In the genomic region with DNA sequence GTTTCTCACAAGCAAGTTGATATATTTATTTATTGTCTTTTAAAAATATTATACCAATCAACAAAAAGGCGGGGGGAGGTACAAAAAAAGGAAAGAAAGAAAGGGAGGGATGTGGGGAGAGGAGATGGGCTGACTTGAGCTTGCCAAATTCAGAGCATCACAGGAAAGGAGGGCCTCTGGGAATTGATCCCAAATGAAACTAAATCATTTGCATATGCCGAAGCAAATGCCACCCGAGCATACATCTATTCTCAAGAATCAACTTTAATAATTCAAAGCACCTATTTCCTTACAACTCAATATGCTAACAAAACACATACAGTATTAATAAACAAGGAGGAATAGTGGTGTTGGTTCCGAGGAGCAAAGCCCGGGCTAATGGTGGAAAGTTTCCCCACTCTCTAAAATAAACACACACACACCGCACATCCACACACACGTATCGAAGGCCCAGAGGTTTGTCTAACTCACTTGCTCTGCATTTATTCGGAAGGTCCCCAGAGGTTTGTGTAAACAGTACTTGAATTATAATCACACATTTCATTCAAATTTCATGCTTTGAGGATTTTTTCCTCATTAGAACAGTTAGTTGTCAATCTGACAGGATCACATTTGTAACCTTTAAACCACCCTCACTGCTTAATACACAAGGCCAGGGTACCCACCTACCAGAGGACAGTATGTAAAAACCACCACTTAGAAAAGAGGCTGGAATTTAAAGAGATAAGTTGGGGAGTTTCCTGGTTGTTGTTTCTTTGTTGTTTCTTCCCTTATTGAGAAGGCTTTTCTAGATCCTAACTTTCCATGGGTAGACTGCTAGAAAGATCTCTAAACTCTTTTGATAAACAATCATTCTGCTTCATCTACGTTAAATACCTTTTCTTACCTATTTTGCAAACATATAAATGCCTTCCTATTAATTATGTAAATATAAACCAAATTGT, we compare ENCODE assay signal across 10 cellular contexts.
A peak's percentile ranks its signal among the peaks of the same experiment; 100 is the strongest.
DNase-seq lines count a peak whose midpoint lies in the region; ATAC-seq and TF ChIP-seq lines count a peak whose summit lies in the region.
"Had no signal": no experiment of that assay in that cellular context is flagged by ENCODE, and none has a peak within 500 bp of the region (broad histone marks: within the 10 kb centered on the region; RNA-seq: fewer than 3 reads in every experiment).

No MANE protein-coding gene starts in this region.

- peaks cover 3% of the 10 kb centered on the region for H3K27me3 Mint-ChIP-seq in GM23338 (ENCODE audit: insufficient read depth, low read depth, poor library complexity)
- H3K27me3 Mint-ChIP-seq in stimulated activated memory B cell treated with anti-CD40 and anti-IgM and Interleukin-4, amounts not matched to agents 10 μg/mL and 1 μg/mL and 100 μg/mL, for 72 hours = no peaks in the 10 kb centered on the region

- TF ChIP-seq CTCF in GM23338 (conservative IDR thresholded peaks at IDR 0.05; ENCODE audit: low read depth in 2 of 2) (no peak), fibroblast of the aortic adventitia (IDR thresholded peaks at IDR 0.05; ENCODE audit: insufficient read depth, low read length) (no peak), body of pancreas (IDR thresholded peaks at IDR 0.05) (no peak)

- no peak for TF ChIP-seq POLR2A in body of pancreas (IDR thresholded peaks at IDR 0.05)

- 0 out of 2 replicates have a peak overlapping the region, but pooled peaks have one; percentile 50 for H3K27ac ChIP-seq in GM23338 (ENCODE audit: low read depth)
- peak overlapping the region in 1 of 4 donors; percentile 75 for H3K27ac ChIP-seq in body of pancreas

- H3K4me3 Mint-ChIP-seq in GM23338 = peak overlapping the region; percentile 81
- peak overlapping the region; percentile 95 for H3K4me3 Mint-ChIP-seq in stimulated activated memory B cell treated with anti-CD40 and anti-IgM and Interleukin-4, amounts not matched to agents 10 μg/mL and 1 μg/mL and 100 μg/mL, for 72 hours

- H3K36me3 Mint-ChIP-seq in GM23338 (ENCODE audit: low read depth) = no peaks in the 10 kb centered on the region
- peaks cover 31% of the 10 kb centered on the region for H3K36me3 Mint-ChIP-seq in stimulated activated memory B cell treated with anti-CD40 and anti-IgM and Interleukin-4, amounts not matched to agents 10 μg/mL and 1 μg/mL and 100 μg/mL, for 72 hours

- H3K4me3 ChIP-seq in GM23338 (peak overlapping the region; percentile 55), NT2/D1 (ENCODE audit: insufficient read length, low read depth) (peak overlapping the region; percentile 18), fibroblast of the aortic adventitia (ENCODE audit: low read depth, low read length) (peak overlapping the region; percentile 71), body of pancreas (no peak overlapping the region)

- H2AFZ ChIP-seq in GM23338 = no peak overlapping the region

- H3F3A ChIP-seq in GM23338 (replicated peaks; ENCODE audit: low read depth) = no peaks in the 10 kb centered on the region

- H3K9me2 ChIP-seq in GM23338 (ENCODE audit: insufficient read depth) = no peaks in the 10 kb centered on the region

- H3K79me2 ChIP-seq in GM23338 (replicated peaks; ENCODE audit: insufficient read depth) = peaks cover 26% of the 10 kb centered on the region

- H3K9me3 Mint-ChIP-seq in GM23338 = no peaks in the 10 kb centered on the region
- H3K9me3 Mint-ChIP-seq in stimulated activated memory B cell treated with anti-CD40 and anti-IgM and Interleukin-4, amounts not matched to agents 10 μg/mL and 1 μg/mL and 100 μg/mL, for 72 hours = no peaks in the 10 kb centered on the region

- H3K9ac ChIP-seq in NT2/D1 (ENCODE audit: insufficient read length, low read depth) = no peak overlapping the region

- 73 to 76% methylated on average over 10 of the region's 10 CpGs for WGBS in body of pancreas, 2 donors

- H3K27me3 ChIP-seq in GM23338 (ENCODE audit: insufficient read depth) (no peaks in the 10 kb centered on the region), NT2/D1 (ENCODE audit: insufficient read depth, insufficient read length) (peaks cover 5% of the 10 kb centered on the region), body of pancreas (no peaks in the 10 kb centered on the region)
- H3K27me3 ChIP-seq: cardiac muscle cell had no signal

- peaks cover 52% of the 10 kb centered on the region for H3K4me1 Mint-ChIP-seq in GM23338
- H3K4me1 Mint-ChIP-seq in stimulated activated memory B cell treated with anti-CD40 and anti-IgM and Interleukin-4, amounts not matched to agents 10 μg/mL and 1 μg/mL and 100 μg/mL, for 72 hours = peaks cover 49% of the 10 kb centered on the region

- in situ Hi-C loops in ACHN (cut with HindIII; ENCODE audit: low pct_ligation_motif_present, low pct_unique_long_range_greater_than_20kb, low sequenced_read_pairs) = no loop called here

- intact Hi-C loops in body of pancreas (cut with DNase I) = no loop called here
- intact Hi-C loops in left colon (cut with DNase I, micrococcal nuclease) = loop anchor here in 1 of 2 donors (5.0 to 10.0 kb wide), 2 partner anchors 79 to 261 kb away; partner anchors contain the start of gene TCF4

- H3K27ac Mint-ChIP-seq in GM23338 = no peak overlapping the region
- peak overlapping the region; percentile 94 for H3K27ac Mint-ChIP-seq in stimulated activated memory B cell treated with anti-CD40 and anti-IgM and Interleukin-4, amounts not matched to agents 10 μg/mL and 1 μg/mL and 100 μg/mL, for 72 hours

- no peaks in the 10 kb centered on the region for H3K36me3 ChIP-seq in GM23338 (ENCODE audit: insufficient read depth)
- H3K36me3 ChIP-seq in NT2/D1 (ENCODE audit: insufficient read depth, insufficient read length, low read length) = no peaks in the 10 kb centered on the region
- H3K36me3 ChIP-seq in body of pancreas (replicated peaks in 1 of 2; ENCODE audit: insufficient read depth in 1 of 2, low read depth in 2 of 2) = no peaks in the 10 kb centered on the region
- H3K36me3 ChIP-seq: cardiac muscle cell had no signal

- H3K4me2 ChIP-seq in GM23338 = peak overlapping the region; percentile 81

- H3K9me3 ChIP-seq in NT2/D1 (ENCODE audit: insufficient read depth, low read length) = no peaks in the 10 kb centered on the region
- H3K9me3 ChIP-seq in body of pancreas = no peaks in the 10 kb centered on the region

- DNase-seq in GM23338 (ENCODE audit: low spot score) = peak; percentile 32
- no peak for DNase-seq in NT2/D1 (ENCODE audit: low read depth, low spot score)
- DNase-seq in fibroblast of the aortic adventitia (ENCODE audit: low read depth) = peak; percentile 59
- no peak for DNase-seq in body of pancreas
- no peak for DNase-seq in ACHN
- no peak for DNase-seq in left colon

- peaks cover 44% of the 10 kb centered on the region for H3K4me1 ChIP-seq in GM23338 (ENCODE audit: insufficient read depth)
- no peaks in the 10 kb centered on the region for H3K4me1 ChIP-seq in NT2/D1 (ENCODE audit: insufficient read depth, insufficient read length)
- peaks cover 15% of the 10 kb centered on the region for H3K4me1 ChIP-seq in body of pancreas

- ATAC-seq in GM23338 (no peak; the same call in 2 of the 3 replicates), GM18519 (IDR thresholded peaks at IDR 0.05; ENCODE audit: low FRiP score, unreplicated experiment) (no peak), body of pancreas (no peak), left colon (no peak)
- ATAC-seq in stimulated activated memory B cell treated with anti-CD40 and anti-IgM and Interleukin-4, amounts not matched to agents 10 μg/mL and 1 μg/mL and 100 μg/mL, for 72 hours = no peak
- ATAC-seq: Panc1 had no signal

- 0 out of 2 replicates have a peak, but pooled peaks cover 5% of the 10 kb centered on the region for H4K20me1 ChIP-seq in GM23338 (replicated peaks; ENCODE audit: insufficient read depth)

TF ChIP-seq in GM23338, 12 proteins besides CTCF, POLR2A, EP300 and RAD21:
- no peak for TF ChIP-seq JUNB (IDR thresholded peaks at IDR 0.05; ENCODE audit: unreplicated experiment)

Comparison
In these comparisons a context has a peak if more than half of its experiments do, and no peak if none do; other contexts are left out.
1. DNase-seq: peak in GM23338 (single experiment) and fibroblast of the aortic adventitia (single experiment); none in NT2/D1 (single experiment), body of pancreas (0 of 4), ACHN (single experiment) and left colon (0 of 2).
2. H3K4me3 ChIP-seq: peak in GM23338 (single experiment), NT2/D1 (single experiment) and fibroblast of the aortic adventitia (single experiment); none in body of pancreas (0 of 2).